8 cellular contexts compared by ENCODE assay signal in genomic region chr19:38930776-38931761, GRCh38. TPM values are rescaled to one million over a fixed set of nuclear protein-coding genes. Genes with fewer than 3 reads are reported as not detected.
A peak's percentile ranks its signal among the peaks of the same experiment; 100 is the strongest.
DNase-seq lines count a peak whose midpoint lies in the region; ATAC-seq lines count a peak whose summit lies in the region.

Gene MRPS12 (plus strand): TSS chr19:38930944. CDS start chr19:38931295, 351 bp downstream.

- H3K27ac Mint-ChIP-seq in CD4-positive, CD25-positive, alpha-beta regulatory T cell: peak within 1 kb of the TSS; percentile 97 to 100 (median 99)
- peak within 1 kb of the TSS; percentile 98 to 99 for H3K27ac Mint-ChIP-seq in effector memory CD8-positive, alpha-beta T cell

- peaks cover 11 to 53% (median 26%) of the 10 kb centered on the region in 4 donors for H3K4me1 Mint-ChIP-seq in CD4-positive, CD25-positive, alpha-beta regulatory T cell
- peaks cover 42 to 46% of the 10 kb centered on the region in 2 donors for H3K4me1 Mint-ChIP-seq in effector memory CD8-positive, alpha-beta T cell (ENCODE audit: low read depth in 2 of 2)

- peak within 1 kb of the TSS; percentile 94 for H3K27ac ChIP-seq in CD4-positive, CD25-positive, alpha-beta regulatory T cell (ENCODE audit: insufficient read depth, low read length, poor library complexity, severe bottlenecking)

- H3K36me3 ChIP-seq in CD4-positive, CD25-positive, alpha-beta regulatory T cell (ENCODE audit: control insufficient read depth, insufficient read depth, low read length): peaks cover 18% of the 10 kb centered on the region

- H3K4me3 Mint-ChIP-seq in CD4-positive, CD25-positive, alpha-beta regulatory T cell: peak within 1 kb of the TSS; percentile 98 to 100 (median 98)
- H3K4me3 Mint-ChIP-seq in effector memory CD8-positive, alpha-beta T cell: peak within 1 kb of the TSS; percentile 96 to 98

- no peaks in the 10 kb centered on the region for H3K27me3 ChIP-seq in CD4-positive, CD25-positive, alpha-beta regulatory T cell (ENCODE audit: control insufficient read depth, insufficient read depth, low read length)

- H3K4me3 ChIP-seq in CD4-positive, CD25-positive, alpha-beta regulatory T cell (ENCODE audit: low read depth, low read length): peak within 1 kb of the TSS; percentile 90

- peak; percentile 98 to 100 (median 99) for DNase-seq in CD4-positive, CD25-positive, alpha-beta regulatory T cell
- peak; percentile 99 for DNase-seq in NCI-H69 (lab: John Stamatoyannopoulos, UW)
- peak; percentile 98 for DNase-seq in activated CD4-positive, alpha-beta T cell treated with anti-CD3 and anti-CD28 coated beads, Interleukin-2, amount 50 U/mL, for 4 hours
- DNase-seq in effector memory CD8-positive, alpha-beta T cell: peak in 2 of 3 experiments; percentile 97 to 98
- peak; percentile 100 for DNase-seq in lung microvascular endothelial cell (ENCODE audit: low read depth in 2 of 2)
- peak; percentile 95 for DNase-seq in stimulated activated CD8-positive, alpha-beta memory T cell treated with anti-CD3 and anti-CD28 coated beads, Interleukin-12 subunit alpha, Interleukin-12 subunit beta, amount 100 ng/mL, for 1 hour (ENCODE audit: low read depth)

- peak; percentile 94 to 95 for ATAC-seq in CD4-positive, CD25-positive, alpha-beta regulatory T cell (ENCODE audit: low read depth in 2 of 2)
- ATAC-seq in GM19324 (IDR thresholded peaks at IDR 0.05; ENCODE audit: low FRiP score, unreplicated experiment) (peak; percentile 96), HG03460 (IDR thresholded peaks at IDR 0.05; ENCODE audit: unreplicated experiment) (peak; percentile 93)
- ATAC-seq in effector memory CD8-positive, alpha-beta T cell (replicated peaks): peak; percentile 91

- H3K9me3 ChIP-seq in CD4-positive, CD25-positive, alpha-beta regulatory T cell (ENCODE audit: control insufficient read depth in 2 of 2, low read length in 2 of 2): no peaks in the 10 kb centered on the region

- peaks cover 38% of the 10 kb centered on the region for H3K4me1 ChIP-seq in CD4-positive, CD25-positive, alpha-beta regulatory T cell (ENCODE audit: control insufficient read depth, insufficient read depth, low read length, poor library complexity, severe bottlenecking)

- H3K9me3 Mint-ChIP-seq in CD4-positive, CD25-positive, alpha-beta regulatory T cell: peaks cover 0 to 4% (median 0%) of the 10 kb centered on the region in 7 donors
- H3K9me3 Mint-ChIP-seq in effector memory CD8-positive, alpha-beta T cell: no peaks in the 10 kb centered on the region

- peaks cover 6% of the 10 kb centered on the region for H3K27me3 Mint-ChIP-seq in CD4-positive, CD25-positive, alpha-beta regulatory T cell
- no peaks in the 10 kb centered on the region for H3K27me3 Mint-ChIP-seq in effector memory CD8-positive, alpha-beta T cell

- H3K36me3 Mint-ChIP-seq in CD4-positive, CD25-positive, alpha-beta regulatory T cell: peaks cover 11% of the 10 kb centered on the region
- H3K36me3 Mint-ChIP-seq in effector memory CD8-positive, alpha-beta T cell (ENCODE audit: insufficient read depth): peaks cover 31% of the 10 kb centered on the region

RNA-seq across cellular contexts. Expression of gene MRPS12, which starts in this region (rescaled TPM):
- total RNA-seq in CD4-positive, CD25-positive, alpha-beta regulatory T cell: 19.8 TPM
- 100 to 1,000 TPM in 3 of 4 donors, 10 to 100 TPM in 1; 97.2 to 114 (median 108) TPM for polyA plus RNA-seq in CD4-positive, CD25-positive, alpha-beta regulatory T cell
- total RNA-seq in lung microvascular endothelial cell: 36.4 and 41.9 TPM in 2 replicates

Comparison
In these comparisons a context has a peak if more than half of its experiments do, and no peak if none do; other contexts are left out.
1. Peak in every context shown above with its lines: DNase-seq, ATAC-seq, H3K4me3 ChIP-seq and H3K27ac ChIP-seq.